In genomic region chr16:11256657-11257130, GRCh38 we compare ENCODE assay signal across 9 cellular contexts. TPM values are rescaled to one million over a fixed set of nuclear protein-coding genes. Genes with fewer than 3 reads are reported as not detected.
DNase-seq lines count a peak whose midpoint lies in the region; ATAC-seq and TF ChIP-seq lines count a peak whose summit lies in the region.
"Had no signal": no experiment of that assay in that cellular context is flagged by ENCODE, and none has a peak within 500 bp of the region (broad histone marks: within the 10 kb centered on the region; RNA-seq: fewer than 3 reads in every experiment).

No MANE protein-coding gene starts in this region.

- intact Hi-C loops in esophagus squamous epithelium (cut with DNase I): loop anchor here (5.0 to 10.0 kb wide), 2 partner anchors 98 to 284 kb away; no protein-coding TSS in a partner anchor

- H3K36me3 ChIP-seq in ACC112 (ENCODE audit: insufficient read depth, low read length) (no peaks in the 10 kb centered on the region), esophagus squamous epithelium (no peaks in the 10 kb centered on the region)

- 0% methylated on average over 2 to 4 of the region's 32 CpGs for WGBS in esophagus squamous epithelium, 2 donors

- peaks cover 6% of the 10 kb centered on the region for H3K79me2 ChIP-seq in ACC112 (ENCODE audit: control insufficient read depth, insufficient read depth, low read length, unreplicated experiment)

- peak; percentile 53 for DNase-seq in HT-29 (ENCODE audit: low spot score)
- DNase-seq in activated CD4-positive, alpha-beta T cell treated with anti-CD3 and anti-CD28 coated beads, Interleukin-2, amount 50 U/mL, for 48 hours: peak; percentile 73 to 79
- no peak for DNase-seq in esophagus squamous epithelium (lab: John Stamatoyannopoulos, UW)
- DNase-seq in naive B cell: no peak
- peak; percentile 75 for DNase-seq in type B pancreatic cell (ENCODE audit: extremely low spot score, unreplicated experiment)

- no peak for TF ChIP-seq POLR2A in esophagus squamous epithelium (IDR thresholded peaks at IDR 0.05)

- H3K4me1 ChIP-seq in ACC112 (ENCODE audit: control insufficient read depth, insufficient read depth, low read length, unreplicated experiment) (peaks cover 25% of the 10 kb centered on the region), esophagus squamous epithelium (peaks cover 29 to 69% (median 29%) of the 10 kb centered on the region in 3 donors)

- no peaks in the 10 kb centered on the region for H3K9me3 ChIP-seq in esophagus squamous epithelium

- H3K4me3 Mint-ChIP-seq in naive B cell (peak overlapping the region; percentile 94 to 99 (median 98)), type B pancreatic cell (peak overlapping the region; percentile 94)

- peak overlapping the region; percentile 80 for H3K27ac ChIP-seq in ACC112 (ENCODE audit: low read depth, low read length)
- peak overlapping the region; percentile 97 to 98 (median 97) for H3K27ac ChIP-seq in esophagus squamous epithelium

- H3K27me3 ChIP-seq in ACC112 (ENCODE audit: insufficient read depth, low read length) (no peaks in the 10 kb centered on the region), esophagus squamous epithelium (peaks cover 0 to 20% (median 0%) of the 10 kb centered on the region in 4 donors)

- peaks cover 6 to 13% of the 10 kb centered on the region in 2 donors for H3K36me3 Mint-ChIP-seq in naive B cell
- peaks cover 4% of the 10 kb centered on the region for H3K36me3 Mint-ChIP-seq in type B pancreatic cell

- H3K4me3 ChIP-seq in ACC112 (ENCODE audit: low read depth, low read length) (peak overlapping the region; percentile 87), esophagus squamous epithelium (peak overlapping the region; percentile 71 to 92 (median 80))

- H3K27me3 Mint-ChIP-seq in naive B cell (no peaks in the 10 kb centered on the region), type B pancreatic cell (no peaks in the 10 kb centered on the region)

- TF ChIP-seq CTCF in esophagus squamous epithelium (IDR thresholded peaks at IDR 0.05) (no peak), type B pancreatic cell (conservative IDR thresholded peaks at IDR 0.05) (no peak)

- peak overlapping the region; percentile 41 for H2AFZ ChIP-seq in ACC112 (ENCODE audit: low read length, unreplicated experiment)

- peak overlapping the region; percentile 97 to 99 (median 98) for H3K27ac Mint-ChIP-seq in naive B cell
- H3K27ac Mint-ChIP-seq in type B pancreatic cell: peak overlapping the region; percentile 95

- H3K9me3 Mint-ChIP-seq in naive B cell (peaks cover 0 to 1% (median 0%) of the 10 kb centered on the region in 7 donors), type B pancreatic cell (no peaks in the 10 kb centered on the region)

- H3K4me1 Mint-ChIP-seq in naive B cell (peaks cover 38 to 62% (median 48%) of the 10 kb centered on the region in 3 donors), type B pancreatic cell (ENCODE audit: unreplicated experiment) (peaks cover 31% of the 10 kb centered on the region)

- ATAC-seq in naive B cell (ENCODE audit: low read depth in 2 of 2): no peak
- ATAC-seq in HG03378 (IDR thresholded peaks at IDR 0.05; ENCODE audit: unreplicated experiment): no peak
- ATAC-seq in HG03457 (IDR thresholded peaks at IDR 0.05; ENCODE audit: unreplicated experiment): no peak

RNA-seq across cellular contexts. Expression of gene SOCS1, which starts 0.7 kb away (rescaled TPM):
- 1.2 and 1.3 TPM in 2 replicates for total RNA-seq in HT-29 (2014; rRNA removed; shearing (Covaris generic))
- total RNA-seq in esophagus squamous epithelium (1 to 10 TPM in 3 of 4 donors, under 1 TPM in 1; 0.42 to 9.3 (median 3.7) TPM), type B pancreatic cell (ENCODE audit: low replicate concordance) (14.5 and 28.6 TPM in 2 replicates)
- polyA plus RNA-seq in naive B cell (ENCODE audit: low read depth in 6 of 6): 10 to 100 TPM; 19.8 to 62.0 (median 32.5) TPM

RNA-seq across cellular contexts. Expression of gene TNP2, which starts 12.4 kb away (rescaled TPM):
- total RNA-seq in HT-29 (2014; rRNA removed; shearing (Covaris generic)): not detected in 2 replicates
- total RNA-seq in esophagus squamous epithelium (not detected), type B pancreatic cell (ENCODE audit: low replicate concordance) (not detected in 2 replicates)
- polyA plus RNA-seq in naive B cell (ENCODE audit: low read depth in 6 of 6): not detected
- total RNA-seq: pulmonary artery endothelial cell had no signal

RNA-seq across cellular contexts. Expression of gene PRM3, which starts 16.7 kb away (rescaled TPM):
- total RNA-seq in HT-29 (2014; rRNA removed; shearing (Covaris generic)): not detected in 2 replicates
- total RNA-seq in esophagus squamous epithelium (not detected), type B pancreatic cell (ENCODE audit: low replicate concordance) (not detected in 2 replicates)
- polyA plus RNA-seq in naive B cell (ENCODE audit: low read depth in 6 of 6): not detected
- total RNA-seq: pulmonary artery endothelial cell had no signal

RNA-seq across cellular contexts. Expression of gene PRM2, which starts 19.6 kb away (rescaled TPM):
- total RNA-seq in HT-29 (2014; rRNA removed; shearing (Covaris generic)): not detected in 2 replicates
- not detected for total RNA-seq in esophagus squamous epithelium
- polyA plus RNA-seq in naive B cell (ENCODE audit: low read depth in 6 of 6): not detected
- not detected in 2 replicates for total RNA-seq in type B pancreatic cell (ENCODE audit: low replicate concordance)
- total RNA-seq: pulmonary artery endothelial cell had no signal

RNA-seq across cellular contexts. Expression of gene PRM1, which starts 24.4 kb away (rescaled TPM):
- total RNA-seq in HT-29 (2014; rRNA removed; shearing (Covaris generic)): not detected in 2 replicates
- total RNA-seq in esophagus squamous epithelium: not detected
- polyA plus RNA-seq in naive B cell (ENCODE audit: low read depth in 6 of 6): not detected
- not detected in 2 replicates for total RNA-seq in type B pancreatic cell (ENCODE audit: low replicate concordance)
- total RNA-seq: pulmonary artery endothelial cell had no signal

Comparison
In these comparisons a context has a peak if more than half of its experiments do, and no peak if none do; other contexts are left out.
1. DNase-seq: peak in HT-29 (single experiment), activated CD4-positive, alpha-beta T cell treated with anti-CD3 and anti-CD28 coated beads, Interleukin-2, amount 50 U/mL, for 48 hours (2 of 2) and type B pancreatic cell (single experiment); none in esophagus squamous epithelium (single experiment) and naive B cell (single experiment).